29 cellular contexts compared by ENCODE assay signal in the genomic region with DNA sequence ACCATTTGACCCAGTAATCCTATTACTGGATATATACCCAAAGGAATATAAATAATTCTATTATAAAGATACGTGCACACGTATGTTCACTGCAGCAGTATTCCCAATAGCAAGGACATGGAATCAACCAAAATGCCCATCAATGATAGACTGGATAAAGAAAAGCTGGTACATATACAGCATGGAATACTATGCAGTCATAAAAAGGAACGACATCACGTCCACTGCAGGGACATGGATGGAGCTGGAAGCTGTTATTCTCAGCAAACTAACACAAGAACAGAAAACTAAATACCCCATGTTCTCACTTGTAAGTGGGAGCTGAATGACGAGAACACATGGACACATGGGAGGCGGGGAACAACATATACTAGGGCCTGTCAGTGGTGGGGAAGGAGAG.
"Had no signal": no experiment of that assay in that cellular context is flagged by ENCODE, and none has a peak within 500 bp of the region (broad histone marks: within the 10 kb centered on the region; RNA-seq: fewer than 3 reads in every experiment).

No MANE protein-coding gene starts in this region.

- H3K9me3 Mint-ChIP-seq: stimulated activated effector memory CD8-positive, alpha-beta T cell treated with anti-CD3 and anti-CD28 coated beads, Interleukin-12 subunit alpha, Interleukin-12 subunit beta, amount 100 ng/mL, for 72 hours; stimulated activated memory B cell treated with anti-CD40 and anti-IgM and Interleukin-4, amounts not matched to agents 10 μg/mL and 1 μg/mL and 100 μg/mL, for 72 hours; stimulated activated naive CD8-positive, alpha-beta T cell treated with anti-CD3 and anti-CD28 coated beads, Interleukin-15, Interleukin-2, amounts not matched to agents 100 ng/mL and 50 ng/mL, for 24 hours had no signal

- H3K27ac Mint-ChIP-seq: stimulated activated effector memory CD8-positive, alpha-beta T cell treated with anti-CD3 and anti-CD28 coated beads, Interleukin-12 subunit alpha, Interleukin-12 subunit beta, amount 100 ng/mL, for 72 hours; stimulated activated memory B cell treated with anti-CD40 and anti-IgM and Interleukin-4, amounts not matched to agents 10 μg/mL and 1 μg/mL and 100 μg/mL, for 72 hours; stimulated activated naive B cell treated with anti-CD40 and anti-IgM and Interleukin-4, amounts not matched to agents 10 μg/mL and 1 μg/mL and 100 μg/mL, for 72 hours; stimulated activated naive CD8-positive, alpha-beta T cell treated with anti-CD3 and anti-CD28 coated beads, Interleukin-15, Interleukin-2, amounts not matched to agents 100 ng/mL and 50 ng/mL, for 24 hours; type B pancreatic cell had no signal

- H3K9me3 ChIP-seq: suprapubic skin, testis, thoracic aorta, thyroid gland, transverse colon, upper lobe of right lung, vagina had no signal

- H3K27me3 Mint-ChIP-seq: stimulated activated memory B cell treated with anti-CD40 and anti-IgM and Interleukin-4, amounts not matched to agents 10 μg/mL and 1 μg/mL and 100 μg/mL, for 72 hours; stimulated activated naive B cell treated with anti-CD40 and anti-IgM and Interleukin-4, amounts not matched to agents 10 μg/mL and 1 μg/mL and 100 μg/mL, for 72 hours; stimulated activated naive CD8-positive, alpha-beta T cell treated with anti-CD3 and anti-CD28 coated beads, Interleukin-15, amount 100 ng/mL, for 72 hours; stimulated activated naive CD8-positive, alpha-beta T cell treated with anti-CD3 and anti-CD28 coated beads, Interleukin-15, Interleukin-2, amounts not matched to agents 100 ng/mL and 50 ng/mL, for 24 hours; type B pancreatic cell had no signal

- H3K4me1 Mint-ChIP-seq: stimulated activated naive CD8-positive, alpha-beta T cell treated with anti-CD3 and anti-CD28 coated beads, Interleukin-15, amount 100 ng/mL, for 72 hours had no signal

- DNase-seq: stimulated activated CD4-positive, alpha-beta T cell treated with anti-CD3 and anti-CD28 coated beads, Interleukin-2, amount 100 ng/mL, for 48 hours; stimulated activated CD4-positive, alpha-beta T cell treated with anti-CD3 and anti-CD28 coated beads, Interleukin-4, amount 100 ng/mL, for 1 hour; stimulated activated CD4-positive, alpha-beta T cell treated with anti-CD3 and anti-CD28 coated beads, Interleukin-4, amount 100 ng/mL, for 24 hours; stimulated activated CD4-positive, alpha-beta T cell treated with anti-CD3 and anti-CD28 coated beads, Interleukin-4, amount 100 ng/mL, for 4 hours; stimulated activated CD8-positive, alpha-beta memory T cell treated with anti-CD3 and anti-CD28 coated beads, Interleukin-4, amount 100 ng/mL, for 48 hours; stimulated activated naive B cell treated with anti-CD40 and anti-IgM and Interleukin-4, amounts not matched to agents 10 μg/mL and 1 μg/mL and 100 μg/mL, for 72 hours; stimulated activated naive CD4-positive, alpha-beta T cell; stimulated activated naive CD4-positive, alpha-beta T cell treated with Interleukin-2 at 50 U/mL for 16 hours; stimulated activated naive CD8-positive, alpha-beta T cell treated with anti-CD3 and anti-CD28 coated beads, Interleukin-15, amount 100 ng/mL, for 72 hours; stimulated activated naive CD8-positive, alpha-beta T cell treated with anti-CD3 and anti-CD28 coated beads, Interleukin-15, Interleukin-2, amounts not matched to agents 100 U/mL and 50 U/mL, for 24 hours; stomach; substantia nigra; testis; thyroid gland; tibial artery; transverse colon; trophoblast cell; upper lobe of left lung; upper lobe of right lung; uterus had no signal

- H3K4me3 Mint-ChIP-seq: stimulated activated effector memory CD8-positive, alpha-beta T cell treated with anti-CD3 and anti-CD28 coated beads, Interleukin-12 subunit alpha, Interleukin-12 subunit beta, amount 100 ng/mL, for 72 hours; stimulated activated memory B cell treated with anti-CD40 and anti-IgM and Interleukin-4, amounts not matched to agents 10 μg/mL and 1 μg/mL and 100 μg/mL, for 72 hours; stimulated activated naive B cell treated with anti-CD40 and anti-IgM and Interleukin-4, amounts not matched to agents 10 μg/mL and 1 μg/mL and 100 μg/mL, for 72 hours; stimulated activated naive CD8-positive, alpha-beta T cell treated with anti-CD3 and anti-CD28 coated beads, Interleukin-15, amount 100 ng/mL, for 72 hours; stimulated activated naive CD8-positive, alpha-beta T cell treated with anti-CD3 and anti-CD28 coated beads, Interleukin-15, Interleukin-2, amounts not matched to agents 100 ng/mL and 50 ng/mL, for 24 hours; type B pancreatic cell had no signal

- H3K4me3 ChIP-seq: stomach, suprapubic skin, testis, thoracic aorta, thyroid gland, tibial artery, tibial nerve, transverse colon, upper lobe of left lung, upper lobe of right lung, uterus, vagina had no signal

- H3K27ac ChIP-seq: stomach, suprapubic skin, testis, thoracic aorta, thyroid gland, tibial artery, tibial nerve, transverse colon, upper lobe of left lung, upper lobe of right lung, uterus, vagina had no signal

- FAIRE-seq: urothelium cell line had no signal

- H3K27me3 ChIP-seq: stomach, suprapubic skin, testis, thyroid gland, tibial artery, tibial nerve, transverse colon, upper lobe of left lung, upper lobe of right lung, uterus, vagina had no signal

- ATAC-seq: stimulated activated effector memory CD8-positive, alpha-beta T cell treated with anti-CD3 and anti-CD28 coated beads, Interleukin-12 subunit alpha, Interleukin-12 subunit beta, amount 100 ng/mL, for 72 hours; stimulated activated memory B cell treated with anti-CD40 and anti-IgM and Interleukin-4, amounts not matched to agents 10 μg/mL and 1 μg/mL and 100 μg/mL, for 72 hours; stimulated activated naive B cell treated with anti-CD40 and anti-IgM and Interleukin-4, amounts not matched to agents 10 μg/mL and 1 μg/mL and 100 μg/mL, for 72 hours; stimulated activated naive CD8-positive, alpha-beta T cell treated with anti-CD3 and anti-CD28 coated beads, Interleukin-15, amount 100 ng/mL, for 72 hours; stimulated activated naive CD8-positive, alpha-beta T cell treated with anti-CD3 and anti-CD28 coated beads, Interleukin-15, Interleukin-2, amounts not matched to agents 100 U/mL and 50 U/mL, for 24 hours; upper lobe of right lung had no signal

- H3K4me1 ChIP-seq: stomach, suprapubic skin, testis, thyroid gland, tibial artery, tibial nerve, transverse colon, upper lobe of left lung, upper lobe of right lung, uterus, vagina had no signal

- H3K36me3 ChIP-seq: thoracic aorta, transverse colon, uterus had no signal
